In the genomic region with DNA sequence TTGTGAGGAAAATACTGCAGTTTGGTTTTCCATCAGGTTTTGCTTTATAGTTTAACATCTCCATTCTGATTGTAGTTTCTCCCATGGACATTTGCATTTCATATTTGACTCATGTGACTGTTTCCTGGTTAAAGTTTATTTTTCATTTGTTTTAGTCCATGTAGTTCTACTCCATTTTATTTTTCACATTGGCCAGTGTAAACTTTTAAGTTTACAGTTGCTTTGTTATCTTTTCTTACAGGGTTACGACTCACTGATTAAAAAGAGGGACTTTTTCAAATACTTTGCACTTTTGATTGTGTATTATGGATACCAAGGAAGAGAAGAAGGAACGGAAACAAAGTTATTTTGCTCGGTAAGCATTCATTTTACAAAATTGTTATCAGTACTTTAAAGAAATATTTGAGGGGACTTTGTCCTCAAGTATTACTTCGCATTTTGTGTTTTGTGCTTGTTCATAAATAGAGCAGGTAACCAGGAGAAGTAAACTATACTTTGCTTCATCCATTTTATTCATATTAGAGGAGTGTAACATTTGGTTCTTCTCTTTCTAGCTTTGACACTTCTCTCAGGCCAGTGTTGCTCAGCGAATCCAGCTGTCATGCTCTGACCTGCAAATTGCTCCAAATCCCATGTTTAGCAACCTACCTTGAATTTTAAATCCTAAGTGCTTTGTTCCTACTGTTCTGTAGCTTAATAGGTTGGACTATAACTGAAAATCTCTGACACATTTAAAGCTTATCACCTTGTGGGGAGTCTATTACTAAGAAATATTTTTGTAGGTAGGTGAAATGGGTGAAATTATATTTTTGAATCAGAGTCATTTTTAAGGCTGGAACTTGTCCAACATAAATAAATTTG, we compare ENCODE assay signal across 13 cellular contexts. TPM values are rescaled to one million over a fixed set of nuclear protein-coding genes. Genes with fewer than 3 reads are reported as not detected.
A peak's percentile ranks its signal among the peaks of the same experiment; 100 is the strongest.
DNase-seq lines count a peak whose midpoint lies in the region; ATAC-seq, FAIRE-seq and TF ChIP-seq lines count a peak whose summit lies in the region.
"Had no signal": no experiment of that assay in that cellular context is flagged by ENCODE, and none has a peak within 500 bp of the region (broad histone marks: within the 10 kb centered on the region; RNA-seq: fewer than 3 reads in every experiment).

No MANE protein-coding gene starts in this region.

- POLR2A ChIA-PET in SK-N-SH (lab: Yijun Ruan, JAX), result no interaction called here

- peak overlapping the region; percentile 53 for H3K4me3 Mint-ChIP-seq in T-helper 17 cell

- no peak overlapping the region for H3K4me3 ChIP-seq in SK-N-SH (ENCODE audit: low read depth in 2 of 2, low read length in 1 of 2)
- H3K4me3 ChIP-seq in suprapubic skin, result no peak overlapping the region
- H3K4me3 ChIP-seq: GM23248 had no signal

- H3K9me3 ChIP-seq in SK-N-SH (no peaks in the 10 kb centered on the region), T-helper 17 cell (ENCODE audit: control insufficient read depth, low read length, poor library complexity, severe bottlenecking) (no peaks in the 10 kb centered on the region), suprapubic skin (no peaks in the 10 kb centered on the region)

- H3F3A ChIP-seq in SK-N-SH (replicated peaks; ENCODE audit: insufficient read depth), result peaks cover 26% of the 10 kb centered on the region

- TF ChIP-seq CTCF in SK-N-SH (IDR thresholded peaks at IDR 0.05), result no peak
- no peak for TF ChIP-seq CTCF in suprapubic skin (IDR thresholded peaks at IDR 0.05)

- ATAC-seq in SK-N-SH treated with all-trans-retinoic acid at 6 μM for 48 hours (no peak), T-helper 17 cell (no peak), HG02759 (IDR thresholded peaks at IDR 0.05; ENCODE audit: unreplicated experiment) (no peak)
- ATAC-seq in activated CD4-positive, CD25-positive, alpha-beta regulatory T cell treated with anti-CD3 and anti-CD28 coated beads, Interleukin-2, amount 50 U/mL, for 24 hours, result no peak

- no peak for TF ChIP-seq EP300 in SK-N-SH (IDR thresholded peaks at IDR 0.05; ENCODE audit: borderline replicate concordance in 1 of 2, low read depth in 1 of 2, low read length in 1 of 2)
- TF ChIP-seq EP300 in suprapubic skin (IDR thresholded peaks at IDR 0.05), result no peak

- peak overlapping the region; percentile 16; a peak in 3 of 4 replicates for H3K27ac ChIP-seq in SK-N-SH (ENCODE audit: low read depth in 2 of 2, low read length in 1 of 2)
- H3K27ac ChIP-seq in suprapubic skin, result peak overlapping the region; percentile 20
- H3K27ac ChIP-seq: GM23248 had no signal

- no peaks in the 10 kb centered on the region for H3K9me2 ChIP-seq in SK-N-SH

- peaks cover 52% of the 10 kb centered on the region for H3K4me1 Mint-ChIP-seq in T-helper 17 cell

- H3K9ac ChIP-seq in SK-N-SH, result no peak overlapping the region
- H3K9ac ChIP-seq: GM23248 had no signal

- no peaks in the 10 kb centered on the region for H3K27me3 Mint-ChIP-seq in T-helper 17 cell

- H3K4me1 ChIP-seq in SK-N-SH (ENCODE audit: control insufficient read depth in 1 of 2, insufficient read depth in 2 of 2, low read depth in 1 of 2, low read length in 1 of 2), result peaks cover 29 to 40% of the 10 kb centered on the region in 2 experiments; a peak in 3 of 4 replicates
- peaks cover 66% of the 10 kb centered on the region for H3K4me1 ChIP-seq in suprapubic skin

- peaks cover 2 to 18% of the 10 kb centered on the region in 2 experiments for H3K36me3 ChIP-seq in SK-N-SH (replicated peaks in 1 of 2; ENCODE audit: control insufficient read depth in 1 of 2, insufficient read depth in 2 of 2, low read length in 1 of 2)
- H3K36me3 ChIP-seq in suprapubic skin, result peaks cover 6% of the 10 kb centered on the region

- CTCF ChIA-PET in SK-N-SH (lab: Yijun Ruan, JAX), result interaction anchor here (1.0 to 2.8 kb wide), 2 partner anchors 24 to 159 kb away, joined by 4 to 11 read pairs; partner anchors contain the start of gene NCOA7

- no peak for TF ChIP-seq POLR2A in suprapubic skin (IDR thresholded peaks at IDR 0.05)

- H3K36me3 Mint-ChIP-seq in T-helper 17 cell (ENCODE audit: low read depth), result peaks cover 8% of the 10 kb centered on the region

- TF ChIP-seq RAD21 in SK-N-SH (IDR thresholded peaks at IDR 0.05; ENCODE audit: low read length), result no peak

- FAIRE-seq in islet of Langerhans (lab: Jason Lieb, UNC), result peak; percentile 62
- FAIRE-seq: keratinocyte had no signal

- H3K79me2 ChIP-seq in SK-N-SH (ENCODE audit: insufficient read depth), result peaks cover 21% of the 10 kb centered on the region

- no peak overlapping the region for H2AFZ ChIP-seq in SK-N-SH (ENCODE audit: low read depth)
- H2AFZ ChIP-seq: GM23248 had no signal

- H3K27me3 ChIP-seq in SK-N-SH (ENCODE audit: insufficient read depth) (no peaks in the 10 kb centered on the region), suprapubic skin (no peaks in the 10 kb centered on the region)

- peak overlapping the region; percentile 39 for H3K27ac Mint-ChIP-seq in T-helper 17 cell

- no peak for DNase-seq in SK-N-SH
- no peak for DNase-seq in T-helper 17 cell
- DNase-seq in suprapubic skin (ENCODE audit: low spot score in 2 of 2), result no peak
- DNase-seq in iPS-NIHi11 (ENCODE audit: low spot score), result no peak
- DNase-seq: activated CD4-positive, alpha-beta T cell treated with anti-CD3 and anti-CD28 coated beads, Interleukin-2, amount 50 U/mL, for 48 hours; GM23248; posterior cingulate gyrus; stimulated activated CD4-positive, alpha-beta T cell treated with anti-CD3 and anti-CD28 coated beads, Interleukin-4, amount 100 ng/mL, for 4 hours had no signal

- H3K4me2 ChIP-seq in SK-N-SH, result peak overlapping the region; percentile 1; the same call in 1 of the 2 replicates

- 91% methylated on average over 5 of the region's 5 CpGs for WGBS in SK-N-SH (ENCODE audit: low lambda C conversion rate)
- 73% methylated on average over 5 of the region's 5 CpGs for WGBS in suprapubic skin

- H4K20me1 ChIP-seq in SK-N-SH (ENCODE audit: insufficient read depth), result no peaks in the 10 kb centered on the region

TF ChIP-seq in SK-N-SH, 30 proteins besides CTCF, POLR2A, EP300 and RAD21 (continues in another document):
- TF ChIP-seq RXRA (IDR thresholded peaks at IDR 0.05; ENCODE audit: borderline replicate concordance, low read depth) (no peak), ELF1 (IDR thresholded peaks at IDR 0.05) (no peak), SIN3A (IDR thresholded peaks at IDR 0.05; ENCODE audit: borderline replicate concordance, low read depth, low read length) (no peak), MEF2A (IDR thresholded peaks at IDR 0.05; ENCODE audit: borderline replicate concordance, low read depth) (no peak), RFX5 (IDR thresholded peaks at IDR 0.05; ENCODE audit: low read length) (no peak), PBX3 (IDR thresholded peaks at IDR 0.05) (no peak), YY1 (IDR thresholded peaks at IDR 0.05; ENCODE audit: low read depth) (no peak), IRF3 (IDR thresholded peaks at IDR 0.05; ENCODE audit: low read depth, low read length) (no peak)

TF ChIP-seq in SK-N-SH treated with all-trans-retinoic acid at 6 μM for 48 hours, 23 proteins besides CTCF, POLR2A, EP300 and RAD21 (continues in another document):
- TF ChIP-seq ZNF565 (CRISPR knock-in tag; conservative IDR thresholded peaks at IDR 0.05; ENCODE audit: low read depth), result no peak
- TF ChIP-seq CSRNP3 (CRISPR knock-in tag; IDR thresholded peaks at IDR 0.05), result no peak
- no peak for TF ChIP-seq TOX (CRISPR knock-in tag; IDR thresholded peaks at IDR 0.05; ENCODE audit: borderline replicate concordance)
- TF ChIP-seq RARB (CRISPR knock-in tag; IDR thresholded peaks at IDR 0.05), result no peak
- TF ChIP-seq ZNF8 (CRISPR knock-in tag; IDR thresholded peaks at IDR 0.05), result no peak
- no peak for TF ChIP-seq ARNTL (CRISPR knock-in tag; IDR thresholded peaks at IDR 0.05; ENCODE audit: borderline replicate concordance, low read depth)
- no peak for TF ChIP-seq CREB5 (CRISPR knock-in tag; IDR thresholded peaks at IDR 0.05; ENCODE audit: low read depth)

RNA-seq across cellular contexts. Expression of gene NCOA7, which starts 24.5 kb away (rescaled TPM):
- 16.3 and 19.6 TPM in 2 replicates for polyA plus RNA-seq in SK-N-SH (2012; rRNA removed)
- 14.9 and 19.5 TPM in 2 replicates for polyA plus RNA-seq in SK-N-SH (2012; cell fraction: cytosol; rRNA removed)
- polyA plus RNA-seq in SK-N-SH (2012; cell fraction: nucleus; rRNA removed), result 26.4 and 30.5 TPM in 2 replicates
- 10 to 100 TPM; 49.5 to 62.4 TPM for total RNA-seq in T-helper 17 cell
- 10 to 100 TPM; 11.1 to 28.4 (median 22.1) TPM for total RNA-seq in suprapubic skin
